In the genomic region with DNA sequence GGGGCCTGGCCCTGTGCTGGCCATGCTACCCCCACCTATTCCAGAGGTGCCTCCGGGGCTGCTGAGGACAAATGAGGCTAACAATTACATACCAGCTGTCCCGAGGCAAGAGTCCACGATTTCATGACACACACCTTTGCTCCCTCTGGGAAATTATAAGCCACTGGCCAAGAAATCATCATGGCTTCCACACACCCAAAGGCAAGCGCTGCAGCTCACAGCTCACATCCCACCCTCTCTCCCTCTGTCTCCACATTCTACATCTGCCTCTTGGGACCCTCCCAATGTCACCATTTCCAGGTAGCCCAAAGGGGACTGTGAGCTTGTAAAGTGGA, we compare ENCODE assay signal across 10 cellular contexts.
DNase-seq lines count a peak whose midpoint lies in the region; ATAC-seq and TF ChIP-seq lines count a peak whose summit lies in the region.
"Had no signal": no experiment of that assay in that cellular context is flagged by ENCODE, and none has a peak within 500 bp of the region (broad histone marks: within the 10 kb centered on the region; RNA-seq: fewer than 3 reads in every experiment).

No MANE protein-coding gene starts in this region.

- ATAC-seq in heart right ventricle = peak in 1 of 8 donors; percentile 1
- ATAC-seq in left ventricle myocardium superior = no peak
- ATAC-seq in activated naive CD8-positive, alpha-beta T cell treated with anti-CD3 and anti-CD28 coated beads, Interleukin-2, amount 50 U/mL, for 24 hours = no peak
- no peak for ATAC-seq in naive thymus-derived CD4-positive, alpha-beta T cell
- no peak for ATAC-seq in HG03520 (IDR thresholded peaks at IDR 0.05; ENCODE audit: unreplicated experiment)
- ATAC-seq in GM21390 (IDR thresholded peaks at IDR 0.05; ENCODE audit: unreplicated experiment) = no peak
- ATAC-seq: HepG2 had no signal

- H3K36me3 ChIP-seq in heart right ventricle (no peaks in the 10 kb centered on the region), tibial nerve (no peaks in the 10 kb centered on the region)
- no peaks in the 10 kb centered on the region for H3K36me3 ChIP-seq in naive thymus-derived CD4-positive, alpha-beta T cell (ENCODE audit: control insufficient read depth in 2 of 3, insufficient read depth in 3 of 3, low read length in 3 of 3)

- no peak for TF ChIP-seq POLR2A in tibial nerve (IDR thresholded peaks at IDR 0.05)

- H3K4me3 ChIP-seq in heart right ventricle = peak overlapping the region in 1 of 10 donors; percentile 58
- peak overlapping the region; percentile 85 for H3K4me3 ChIP-seq in naive thymus-derived CD4-positive, alpha-beta T cell (ENCODE audit: low read length)
- H3K4me3 ChIP-seq in tibial nerve = no peak overlapping the region
- H3K4me3 ChIP-seq: hepatocyte had no signal

- peaks cover 4% of the 10 kb centered on the region for H3K36me3 Mint-ChIP-seq in activated naive CD8-positive, alpha-beta T cell treated with anti-CD3 and anti-CD28 coated beads, Interleukin-2, amount 50 U/mL, for 24 hours (ENCODE audit: low read depth)
- peaks cover 0 to 27% (median 0%) of the 10 kb centered on the region in 5 donors for H3K36me3 Mint-ChIP-seq in naive thymus-derived CD4-positive, alpha-beta T cell

- H3K27me3 Mint-ChIP-seq in activated naive CD8-positive, alpha-beta T cell treated with anti-CD3 and anti-CD28 coated beads, Interleukin-2, amount 50 U/mL, for 24 hours = peaks cover 11% of the 10 kb centered on the region
- peaks cover 0 to under 1% (median 0%) of the 10 kb centered on the region in 5 donors for H3K27me3 Mint-ChIP-seq in naive thymus-derived CD4-positive, alpha-beta T cell

- peak overlapping the region; percentile 40 to 96 (median 76) for H3K27ac ChIP-seq in heart right ventricle
- peak overlapping the region; percentile 74 for H3K27ac ChIP-seq in naive thymus-derived CD4-positive, alpha-beta T cell (ENCODE audit: low read depth, low read length)
- H3K27ac ChIP-seq in tibial nerve = peak overlapping the region in 3 of 4 donors; percentile 67 to 86 (median 84)

- H3K27me3 ChIP-seq in heart right ventricle = no peaks in the 10 kb centered on the region
- H3K27me3 ChIP-seq in naive thymus-derived CD4-positive, alpha-beta T cell (ENCODE audit: control insufficient read depth in 2 of 2, insufficient read depth in 2 of 2, low read length in 2 of 2) = no peaks in the 10 kb centered on the region
- H3K27me3 ChIP-seq in tibial nerve = no peaks in the 10 kb centered on the region
- H3K27me3 ChIP-seq: hepatocyte had no signal

- peak overlapping the region; percentile 83 for H3K27ac Mint-ChIP-seq in activated naive CD8-positive, alpha-beta T cell treated with anti-CD3 and anti-CD28 coated beads, Interleukin-2, amount 50 U/mL, for 24 hours
- peak overlapping the region; percentile 88 to 99 (median 98) for H3K27ac Mint-ChIP-seq in naive thymus-derived CD4-positive, alpha-beta T cell

- DNase-seq in heart right ventricle = no peak
- DNase-seq in left ventricle myocardium superior = no peak
- DNase-seq in activated naive CD8-positive, alpha-beta T cell treated with anti-CD3 and anti-CD28 coated beads, Interleukin-2, amount 50 U/mL, for 24 hours = no peak
- no peak for DNase-seq in naive thymus-derived CD4-positive, alpha-beta T cell
- no peak for DNase-seq in tibial nerve (ENCODE audit: low spot score in 2 of 2)
- no peak for DNase-seq in DMS 273 (lab: John Stamatoyannopoulos, UW; ENCODE audit: unreplicated experiment)

- TF ChIP-seq EP300 in tibial nerve (IDR thresholded peaks at IDR 0.05) = no peak

- POLR2A ChIA-PET in naive thymus-derived CD4-positive, alpha-beta T cell (lab: Charles Lee) = interaction anchor here (0.8 to 22.2 kb wide), 16 partner anchors 7 to 136 kb away, joined by 3 to 362 read pairs (median 5); partner anchors contain the start of gene HDAC4

- no peaks in the 10 kb centered on the region for H3K9me3 ChIP-seq in heart right ventricle
- H3K9me3 ChIP-seq in naive thymus-derived CD4-positive, alpha-beta T cell (ENCODE audit: control insufficient read depth in 2 of 3, low read length in 3 of 3) = no peaks in the 10 kb centered on the region
- no peaks in the 10 kb centered on the region for H3K9me3 ChIP-seq in tibial nerve

- H3K4me1 ChIP-seq in heart right ventricle (peaks cover 43 to 91% (median 69%) of the 10 kb centered on the region in 9 donors), tibial nerve (peaks cover 0 to 86% (median 64%) of the 10 kb centered on the region in 4 donors)
- H3K4me1 ChIP-seq in naive thymus-derived CD4-positive, alpha-beta T cell (ENCODE audit: control insufficient read depth in 2 of 2, insufficient read depth in 2 of 2, low read length in 2 of 2) = peaks cover 57 to 83% of the 10 kb centered on the region in 2 donors

- TF ChIP-seq CTCF in heart right ventricle (IDR thresholded peaks at IDR 0.05) (no peak), tibial nerve (IDR thresholded peaks at IDR 0.05) (no peak)

- H3K4me3 Mint-ChIP-seq in activated naive CD8-positive, alpha-beta T cell treated with anti-CD3 and anti-CD28 coated beads, Interleukin-2, amount 50 U/mL, for 24 hours = peak overlapping the region; percentile 69
- H3K4me3 Mint-ChIP-seq in naive thymus-derived CD4-positive, alpha-beta T cell = peak overlapping the region; percentile 90 to 99 (median 95)

- H3K4me1 Mint-ChIP-seq in activated naive CD8-positive, alpha-beta T cell treated with anti-CD3 and anti-CD28 coated beads, Interleukin-2, amount 50 U/mL, for 24 hours = peaks cover 75% of the 10 kb centered on the region
- peaks cover 51 to 94% (median 81%) of the 10 kb centered on the region in 7 donors for H3K4me1 Mint-ChIP-seq in naive thymus-derived CD4-positive, alpha-beta T cell

- CTCF ChIA-PET in naive thymus-derived CD4-positive, alpha-beta T cell (lab: Charles Lee) = interaction anchor here (0.6 to 10.0 kb wide), 7 partner anchors 11 to 839 kb away, joined by 3 to 100 read pairs (median 7); no protein-coding TSS in a partner anchor

- no peaks in the 10 kb centered on the region for H3K9me3 Mint-ChIP-seq in activated naive CD8-positive, alpha-beta T cell treated with anti-CD3 and anti-CD28 coated beads, Interleukin-2, amount 50 U/mL, for 24 hours
- peaks cover 0 to 2% (median 0%) of the 10 kb centered on the region in 11 donors for H3K9me3 Mint-ChIP-seq in naive thymus-derived CD4-positive, alpha-beta T cell

- 88 to 90% methylated on average over 4 of the region's 4 CpGs for WGBS in heart right ventricle, 2 donors
- 77 to 88% methylated on average over 4 of the region's 4 CpGs for WGBS in tibial nerve, 2 donors

- intact Hi-C loops in heart right ventricle (cut with DNase I) (loop anchor here in 1 of 10 donors (5.0 kb wide), 1 partner anchor 131 kb away; no protein-coding TSS in a partner anchor), left ventricle myocardium superior (cut with micrococcal nuclease) (no loop called here)
- intact Hi-C loops in naive thymus-derived CD4-positive, alpha-beta T cell (cut with micrococcal nuclease) = loop anchor here (2.0 to 10.0 kb wide), 9 partner anchors 52 to 1298 kb away; partner anchors contain the start of genes COPS9 (in 1 of the 2), DUSP28 (in 1 of the 2), NDUFA10 (in 1 of the 2) and RNPEPL1 (in 1 of the 2)
